8 cellular contexts compared by ENCODE assay signal in genomic region chr9:40993887-40994286, GRCh38.
A peak's percentile ranks its signal among the peaks of the same experiment; 100 is the strongest.
DNase-seq lines count a peak whose midpoint lies in the region; ATAC-seq and TF ChIP-seq lines count a peak whose summit lies in the region.
"Not testable (repeated sequence)": the region's sequence is repeated elsewhere in the genome, so short reads cannot be mapped to it uniquely, and the experiment has no call there.

No MANE protein-coding gene starts in this region.

- H3K27me3 ChIP-seq in BLaER1 treated with 17β-estradiol and CSF1 and Interleukin-3, amounts not matched to agents 10 nM and 100 nM; OCI-LY3 (ENCODE audit: low read depth, low read length): not testable (repeated sequence)

- POLR2A ChIA-PET in activated CD4-positive, alpha-beta T cell treated with anti-CD3 and anti-CD28 coated beads for 36 hours (lab: Charles Lee) = not testable (repeated sequence)

- H3K27ac ChIP-seq in BLaER1 treated with 17β-estradiol and CSF1 and Interleukin-3, amounts not matched to agents 10 nM and 100 nM = peak overlapping the region in 6 of 11 experiments; percentile 87 to 99 (median 92); a peak in 8 of 22 replicates
- not testable (repeated sequence) for H3K27ac ChIP-seq in OCI-LY3 (ENCODE audit: low read length)

- H3K9me3 Mint-ChIP-seq in activated CD4-positive, alpha-beta T cell treated with anti-CD3 and anti-CD28 coated beads for 36 hours (ENCODE audit: low read depth); activated naive CD4-positive, alpha-beta T cell treated with anti-CD3 and anti-CD28 coated beads, Interleukin-2, amount 10 ng/mL, durations not matched to agents 7 days and 5 days; dendritic cell treated with granulocyte-macrophage colony-stimulating factor and Interleukin-4, amounts not matched to agents 40 ng/mL and 50 ng/mL, for 4 days; memory B cell; stimulated activated naive B cell treated with anti-CD40 and anti-IgM and Interleukin-4, amounts not matched to agents 10 μg/mL and 1 μg/mL and 100 μg/mL, for 72 hours: not testable (repeated sequence)

- ATAC-seq in activated CD4-positive, alpha-beta T cell treated with anti-CD3 and anti-CD28 coated beads for 36 hours; memory B cell (ENCODE audit: low read depth); stimulated activated naive B cell treated with anti-CD40 and anti-IgM and Interleukin-4, amounts not matched to agents 10 μg/mL and 1 μg/mL and 100 μg/mL, for 72 hours (replicated peaks): not testable (repeated sequence)

- H3K4me2 ChIP-seq in BLaER1 treated with 17β-estradiol and CSF1 and Interleukin-3, amounts not matched to agents 10 nM and 100 nM = peak overlapping the region; percentile 50 to 96 (median 80)
- H3K4me2 ChIP-seq in OCI-LY3 (ENCODE audit: low read length) = peak overlapping the region; percentile 66

- peaks cover 35% of the 10 kb centered on the region for H3K79me2 ChIP-seq in OCI-LY3 (ENCODE audit: low read length)

- peak overlapping the region; percentile 7 for H3K27ac Mint-ChIP-seq in activated CD4-positive, alpha-beta T cell treated with anti-CD3 and anti-CD28 coated beads for 36 hours
- H3K27ac Mint-ChIP-seq in activated naive CD4-positive, alpha-beta T cell treated with anti-CD3 and anti-CD28 coated beads, Interleukin-2, amount 10 ng/mL, durations not matched to agents 7 days and 5 days = peak overlapping the region; percentile 4
- not testable (repeated sequence) for H3K27ac Mint-ChIP-seq in dendritic cell treated with granulocyte-macrophage colony-stimulating factor and Interleukin-4, amounts not matched to agents 40 ng/mL and 50 ng/mL, for 4 days; memory B cell
- H3K27ac Mint-ChIP-seq in stimulated activated naive B cell treated with anti-CD40 and anti-IgM and Interleukin-4, amounts not matched to agents 10 μg/mL and 1 μg/mL and 100 μg/mL, for 72 hours = peak overlapping the region; percentile 78

- not testable (repeated sequence) for TF ChIP-seq CTCF in GM12865 (IDR thresholded peaks at IDR 0.05; ENCODE audit: insufficient read depth, low read depth, low read length, missing control alignments); OCI-LY3 (IDR thresholded peaks at IDR 0.05; ENCODE audit: low read depth, low read length)

- H3K9ac ChIP-seq in BLaER1 treated with 17β-estradiol and CSF1 and Interleukin-3, amounts not matched to agents 10 nM and 100 nM = peak overlapping the region in 3 of 11 experiments; percentile 86 to 99 (median 91); a peak in 2 of 22 replicates
- not testable (repeated sequence) for H3K9ac ChIP-seq in OCI-LY3 (ENCODE audit: low read length)

- H3K4me1 ChIP-seq in BLaER1 treated with 17β-estradiol and CSF1 and Interleukin-3, amounts not matched to agents 10 nM and 100 nM = peaks cover 13 to 43% (median 24%) of the 10 kb centered on the region in 10 experiments
- peaks cover 14% of the 10 kb centered on the region for H3K4me1 ChIP-seq in OCI-LY3 (ENCODE audit: low read length)

- intact Hi-C loops in activated CD4-positive, alpha-beta T cell treated with anti-CD3 and anti-CD28 coated beads for 36 hours (cut with DNase I, micrococcal nuclease); dendritic cell treated with granulocyte-macrophage colony-stimulating factor and Interleukin-4, amounts not matched to agents 40 ng/mL and 50 ng/mL, for 4 days (cut with micrococcal nuclease): not testable (repeated sequence)

- H3K4me3 Mint-ChIP-seq in activated CD4-positive, alpha-beta T cell treated with anti-CD3 and anti-CD28 coated beads for 36 hours; activated naive CD4-positive, alpha-beta T cell treated with anti-CD3 and anti-CD28 coated beads, Interleukin-2, amount 10 ng/mL, durations not matched to agents 7 days and 5 days; stimulated activated naive B cell treated with anti-CD40 and anti-IgM and Interleukin-4, amounts not matched to agents 10 μg/mL and 1 μg/mL and 100 μg/mL, for 72 hours: not testable (repeated sequence)
- peak overlapping the region; percentile 38 for H3K4me3 Mint-ChIP-seq in dendritic cell treated with granulocyte-macrophage colony-stimulating factor and Interleukin-4, amounts not matched to agents 40 ng/mL and 50 ng/mL, for 4 days
- H3K4me3 Mint-ChIP-seq in memory B cell = peak overlapping the region; percentile 71

- peaks cover 36% of the 10 kb centered on the region for H3K36me3 Mint-ChIP-seq in activated CD4-positive, alpha-beta T cell treated with anti-CD3 and anti-CD28 coated beads for 36 hours (ENCODE audit: low read depth)
- peaks cover 35% of the 10 kb centered on the region for H3K36me3 Mint-ChIP-seq in activated naive CD4-positive, alpha-beta T cell treated with anti-CD3 and anti-CD28 coated beads, Interleukin-2, amount 10 ng/mL, durations not matched to agents 7 days and 5 days
- peaks cover 34% of the 10 kb centered on the region for H3K36me3 Mint-ChIP-seq in dendritic cell treated with granulocyte-macrophage colony-stimulating factor and Interleukin-4, amounts not matched to agents 40 ng/mL and 50 ng/mL, for 4 days (ENCODE audit: low read depth)
- H3K36me3 Mint-ChIP-seq in memory B cell = peaks cover 15% of the 10 kb centered on the region
- H3K36me3 Mint-ChIP-seq in stimulated activated naive B cell treated with anti-CD40 and anti-IgM and Interleukin-4, amounts not matched to agents 10 μg/mL and 1 μg/mL and 100 μg/mL, for 72 hours = peaks cover 11 to 25% of the 10 kb centered on the region in 2 donors

- H3K27me3 Mint-ChIP-seq in activated CD4-positive, alpha-beta T cell treated with anti-CD3 and anti-CD28 coated beads for 36 hours; activated naive CD4-positive, alpha-beta T cell treated with anti-CD3 and anti-CD28 coated beads, Interleukin-2, amount 10 ng/mL, durations not matched to agents 7 days and 5 days; dendritic cell treated with granulocyte-macrophage colony-stimulating factor and Interleukin-4, amounts not matched to agents 40 ng/mL and 50 ng/mL, for 4 days; memory B cell; stimulated activated naive B cell treated with anti-CD40 and anti-IgM and Interleukin-4, amounts not matched to agents 10 μg/mL and 1 μg/mL and 100 μg/mL, for 72 hours: not testable (repeated sequence)

- peak overlapping the region in 4 of 10 experiments; percentile 78 to 97 (median 88); a peak in 9 of 20 replicates for H3K4me3 ChIP-seq in BLaER1 treated with 17β-estradiol and CSF1 and Interleukin-3, amounts not matched to agents 10 nM and 100 nM
- H3K4me3 ChIP-seq in GM12865 (ENCODE audit: low read depth, low read length) = peak overlapping the region; percentile 77; the same call in 1 of the 2 replicates
- not testable (repeated sequence) for H3K4me3 ChIP-seq in OCI-LY3 (ENCODE audit: low read length)

- DNase-seq in GM12865 (ENCODE audit: low read depth); activated CD4-positive, alpha-beta T cell treated with anti-CD3 and anti-CD28 coated beads for 36 hours; activated naive CD4-positive, alpha-beta T cell treated with anti-CD3 and anti-CD28 coated beads, Interleukin-2, amount 10 ng/mL, durations not matched to agents 7 days and 5 days; memory B cell (ENCODE audit: low spot score in 2 of 2); stimulated activated naive B cell treated with anti-CD40 and anti-IgM and Interleukin-4, amounts not matched to agents 10 μg/mL and 1 μg/mL and 100 μg/mL, for 72 hours: not testable (repeated sequence)

- H3K4me1 Mint-ChIP-seq in activated CD4-positive, alpha-beta T cell treated with anti-CD3 and anti-CD28 coated beads for 36 hours = peaks cover 41% of the 10 kb centered on the region
- peaks cover 47% of the 10 kb centered on the region for H3K4me1 Mint-ChIP-seq in activated naive CD4-positive, alpha-beta T cell treated with anti-CD3 and anti-CD28 coated beads, Interleukin-2, amount 10 ng/mL, durations not matched to agents 7 days and 5 days
- peaks cover 25% of the 10 kb centered on the region for H3K4me1 Mint-ChIP-seq in dendritic cell treated with granulocyte-macrophage colony-stimulating factor and Interleukin-4, amounts not matched to agents 40 ng/mL and 50 ng/mL, for 4 days (ENCODE audit: low read depth)
- H3K4me1 Mint-ChIP-seq in memory B cell = peaks cover 27% of the 10 kb centered on the region
- H3K4me1 Mint-ChIP-seq in stimulated activated naive B cell treated with anti-CD40 and anti-IgM and Interleukin-4, amounts not matched to agents 10 μg/mL and 1 μg/mL and 100 μg/mL, for 72 hours = peaks cover 18 to 29% of the 10 kb centered on the region in 2 donors

- not testable (repeated sequence) for H2AFZ ChIP-seq in OCI-LY3 (ENCODE audit: low read depth, low read length)

- CTCF ChIA-PET in activated CD4-positive, alpha-beta T cell treated with anti-CD3 and anti-CD28 coated beads for 36 hours (lab: Charles Lee); activated naive CD4-positive, alpha-beta T cell treated with anti-CD3 and anti-CD28 coated beads, Interleukin-2, amount 10 ng/mL, durations not matched to agents 7 days and 5 days (lab: Charles Lee): not testable (repeated sequence)

- not testable (repeated sequence) for H4K20me1 ChIP-seq in BLaER1 treated with 17β-estradiol and CSF1 and Interleukin-3, amounts not matched to agents 10 nM and 100 nM; OCI-LY3 (ENCODE audit: insufficient read depth, low read length)

- peaks cover 10 to 26% (median 21%) of the 10 kb centered on the region in 11 experiments; a peak in 20 of 22 replicates for H3K36me3 ChIP-seq in BLaER1 treated with 17β-estradiol and CSF1 and Interleukin-3, amounts not matched to agents 10 nM and 100 nM
- not testable (repeated sequence) for H3K36me3 ChIP-seq in OCI-LY3 (replicated peaks; ENCODE audit: low read depth, low read length)

- H3K9me3 ChIP-seq in BLaER1 treated with 17β-estradiol and CSF1 and Interleukin-3, amounts not matched to agents 10 nM and 100 nM (replicated peaks in 1 of 11); OCI-LY3 (ENCODE audit: insufficient read depth, low read length): not testable (repeated sequence)
